ENCODE assay signal across 13 cellular contexts in genomic region chr3:193960485-193961172, GRCh38.
DNase-seq lines count a peak whose midpoint lies in the region; ATAC-seq and TF ChIP-seq lines count a peak whose summit lies in the region.
"Had no signal": no experiment of that assay in that cellular context is flagged by ENCODE, and none has a peak within 500 bp of the region (broad histone marks: within the 10 kb centered on the region; RNA-seq: fewer than 3 reads in every experiment).

No MANE protein-coding gene starts in this region.

- H3K27ac Mint-ChIP-seq in nephron = peak overlapping the region; percentile 59 to 76 (median 61)
- H3K27ac Mint-ChIP-seq: WTC11 had no signal

- H3K36me3 Mint-ChIP-seq in nephron (ENCODE audit: low read depth) = peaks cover 7% of the 10 kb centered on the region

- peak overlapping the region; percentile 90 for H3K27ac ChIP-seq in foreskin keratinocyte
- H3K27ac ChIP-seq: spleen had no signal

- peak; percentile 36 for DNase-seq in AG20443 (ENCODE audit: low spot score)
- DNase-seq in NCI-H748 treated with DMSO at 0.1 percent for 48 hours (lab: John Stamatoyannopoulos, UW) = peak; percentile 43
- peak; percentile 73 to 79 for DNase-seq in foreskin keratinocyte
- DNase-seq in NCI-H510A treated with DMSO at 0.1 percent for 48 hours (lab: John Stamatoyannopoulos, UW) = no peak
- DNase-seq in activated T-cell treated with anti-CD3 and anti-CD28 coated beads for 4 hours = no peak
- no peak for DNase-seq in NCI-H128 (lab: John Stamatoyannopoulos, UW; ENCODE audit: unreplicated experiment)
- DNase-seq: ACHN, NCI-H345, SIG-M5, spleen had no signal

- peaks cover 7% of the 10 kb centered on the region for H3K9me3 Mint-ChIP-seq in nephron

- H3K4me1 ChIP-seq in foreskin keratinocyte = peaks cover 11% of the 10 kb centered on the region
- H3K4me1 ChIP-seq: spleen had no signal

- peaks cover 23% of the 10 kb centered on the region for H3K27me3 Mint-ChIP-seq in nephron (ENCODE audit: low read depth)

- peak overlapping the region in 2 of 3 experiments; percentile 10 to 11 for H3K4me3 Mint-ChIP-seq in nephron
- H3K4me3 Mint-ChIP-seq: WTC11 had no signal

- peak; percentile 83 for ATAC-seq in foreskin keratinocyte
- no peak for ATAC-seq in HG03039 (IDR thresholded peaks at IDR 0.05; ENCODE audit: unreplicated experiment)
- ATAC-seq: WTC11 had no signal

- H3K4me1 Mint-ChIP-seq in nephron = peaks cover 55% of the 10 kb centered on the region

- TF ChIP-seq CTCF in foreskin keratinocyte (conservative IDR thresholded peaks at IDR 0.05) = no peak
- TF ChIP-seq CTCF in nephron (IDR thresholded peaks at IDR 0.05; ENCODE audit: unreplicated experiment in 3 of 3) = no peak

- no peaks in the 10 kb centered on the region for H3K27me3 ChIP-seq in foreskin keratinocyte

Comparison
In these comparisons a context has a peak if more than half of its experiments do, and no peak if none do; other contexts are left out.
1. DNase-seq: peak in AG20443 (single experiment), NCI-H748 treated with DMSO at 0.1 percent for 48 hours (single experiment) and foreskin keratinocyte (2 of 2); none in NCI-H510A treated with DMSO at 0.1 percent for 48 hours (single experiment), activated T-cell treated with anti-CD3 and anti-CD28 coated beads for 4 hours (single experiment) and NCI-H128 (single experiment).